In genomic region chr17:72470338-72471133, GRCh38 we compare ENCODE assay signal across 20 cellular contexts.
"Had no signal": no experiment of that assay in that cellular context is flagged by ENCODE, and none has a peak within 500 bp of the region (broad histone marks: within the 10 kb centered on the region; RNA-seq: fewer than 3 reads in every experiment).

No MANE protein-coding gene starts in this region.

- ATAC-seq: activated CD4-positive, alpha-beta T cell treated with anti-CD3 and anti-CD28 coated beads for 36 hours; activated CD8-positive, alpha-beta memory T cell treated with anti-CD3 and anti-CD28 coated beads, Interleukin-2, amount 10 ng/mL, durations not matched to agents 7 days and 5 days; activated naive CD8-positive, alpha-beta T cell treated with anti-CD3 and anti-CD28 coated beads, Interleukin-2, amount 50 U/mL, for 24 hours; heart right ventricle; left colon; lower lobe of right lung; pancreas; stimulated activated memory B cell treated with anti-CD40 and anti-IgM and Interleukin-4, amounts not matched to agents 10 μg/mL and 1 μg/mL and 100 μg/mL, for 72 hours; T-helper 17 cell had no signal

- H3K4me3 Mint-ChIP-seq: activated CD4-positive, alpha-beta memory T cell treated with anti-CD3 and anti-CD28 coated beads for 36 hours; activated CD4-positive, alpha-beta T cell treated with anti-CD3 and anti-CD28 coated beads for 36 hours; activated CD8-positive, alpha-beta memory T cell treated with anti-CD3 and anti-CD28 coated beads, Interleukin-2, amount 10 ng/mL, durations not matched to agents 7 days and 5 days; activated naive CD4-positive, alpha-beta T cell treated with anti-CD3 and anti-CD28 coated beads for 36 hours; activated naive CD8-positive, alpha-beta T cell treated with anti-CD3 and anti-CD28 coated beads, Interleukin-2, amount 50 U/mL, for 24 hours; naive B cell; neural progenitor cell; stimulated activated memory B cell treated with anti-CD40 and anti-IgM and Interleukin-4, amounts not matched to agents 10 μg/mL and 1 μg/mL and 100 μg/mL, for 72 hours; T-helper 17 cell had no signal

- H3K9me3 ChIP-seq: esophagus squamous epithelium, lower lobe of right lung, pancreas had no signal

- H3K4me1 ChIP-seq: ascending aorta, lower lobe of right lung, sigmoid colon had no signal

- H3K9ac ChIP-seq: neural progenitor cell had no signal

- H3K27ac ChIP-seq: ascending aorta, heart right ventricle, lower lobe of right lung, neural progenitor cell, pancreas, sigmoid colon had no signal

- H3K27ac Mint-ChIP-seq: activated CD4-positive, alpha-beta memory T cell treated with anti-CD3 and anti-CD28 coated beads for 36 hours; activated CD4-positive, alpha-beta T cell treated with anti-CD3 and anti-CD28 coated beads for 36 hours; activated CD8-positive, alpha-beta memory T cell treated with anti-CD3 and anti-CD28 coated beads, Interleukin-2, amount 10 ng/mL, durations not matched to agents 7 days and 5 days; activated naive CD4-positive, alpha-beta T cell treated with anti-CD3 and anti-CD28 coated beads for 36 hours; activated naive CD8-positive, alpha-beta T cell treated with anti-CD3 and anti-CD28 coated beads, Interleukin-2, amount 50 U/mL, for 24 hours; activated T-helper 2 cell treated with anti-CD3 and anti-CD28 coated beads, Interferon-gamma antibody, Interleukin-2, Interleukin-4, amounts not matched to agents 10 μg/mL and 5 μg/mL and 100 μg/mL, durations not matched to agents 14 hours and 24 hours and 36 hours; naive B cell; neural progenitor cell; stimulated activated memory B cell treated with anti-CD40 and anti-IgM and Interleukin-4, amounts not matched to agents 10 μg/mL and 1 μg/mL and 100 μg/mL, for 72 hours; T-helper 17 cell had no signal

- H3K36me3 Mint-ChIP-seq: activated CD4-positive, alpha-beta memory T cell treated with anti-CD3 and anti-CD28 coated beads for 36 hours; activated CD8-positive, alpha-beta memory T cell treated with anti-CD3 and anti-CD28 coated beads, Interleukin-2, amount 10 ng/mL, durations not matched to agents 7 days and 5 days; neural progenitor cell; stimulated activated memory B cell treated with anti-CD40 and anti-IgM and Interleukin-4, amounts not matched to agents 10 μg/mL and 1 μg/mL and 100 μg/mL, for 72 hours had no signal

- DNase-seq: activated CD4-positive, alpha-beta memory T cell treated with anti-CD3 and anti-CD28 coated beads for 36 hours; activated CD4-positive, alpha-beta T cell treated with anti-CD3 and anti-CD28 coated beads for 36 hours; activated CD8-positive, alpha-beta memory T cell treated with anti-CD3 and anti-CD28 coated beads, Interleukin-2, amount 10 ng/mL, durations not matched to agents 7 days and 5 days; activated naive CD4-positive, alpha-beta T cell treated with anti-CD3 and anti-CD28 coated beads for 36 hours; activated naive CD8-positive, alpha-beta T cell treated with anti-CD3 and anti-CD28 coated beads, Interleukin-2, amount 50 U/mL, for 24 hours; activated T-cell treated with anti-CD3 and anti-CD28 coated beads, Interleukin-2, amount 50 U/mL, for 1 hour; esophagus squamous epithelium; heart right ventricle; left colon; lower lobe of right lung; naive B cell; pancreas; sigmoid colon; stimulated activated CD4-positive, alpha-beta T cell treated with anti-CD3 and anti-CD28 coated beads, Interleukin-12 subunit alpha, Interleukin-12 subunit beta, amount 100 ng/mL, for 4 hours; stimulated activated CD4-positive, alpha-beta T cell treated with anti-CD3 and anti-CD28 coated beads, Interleukin-2, amount 100 ng/mL, for 24 hours; T-helper 17 cell had no signal

- H2AFZ ChIP-seq: neural progenitor cell had no signal

- H3K27me3 ChIP-seq: ascending aorta, esophagus squamous epithelium, neural progenitor cell, pancreas, sigmoid colon had no signal

- H3K27me3 Mint-ChIP-seq: activated CD8-positive, alpha-beta memory T cell treated with anti-CD3 and anti-CD28 coated beads, Interleukin-2, amount 10 ng/mL, durations not matched to agents 7 days and 5 days had no signal

- H3K4me3 ChIP-seq: ascending aorta, esophagus squamous epithelium, heart right ventricle, lower lobe of right lung, neural progenitor cell, pancreas, sigmoid colon had no signal

- H3K4me2 ChIP-seq: neural progenitor cell had no signal

- H3K4me1 Mint-ChIP-seq: activated CD4-positive, alpha-beta T cell treated with anti-CD3 and anti-CD28 coated beads for 36 hours; activated CD8-positive, alpha-beta memory T cell treated with anti-CD3 and anti-CD28 coated beads, Interleukin-2, amount 10 ng/mL, durations not matched to agents 7 days and 5 days; activated naive CD8-positive, alpha-beta T cell treated with anti-CD3 and anti-CD28 coated beads, Interleukin-2, amount 50 U/mL, for 24 hours; naive B cell; T-helper 17 cell had no signal

- H3K36me3 ChIP-seq: ascending aorta, esophagus squamous epithelium, heart right ventricle, lower lobe of right lung, neural progenitor cell, pancreas, sigmoid colon had no signal

- H3K9me3 Mint-ChIP-seq: activated T-helper 2 cell treated with anti-CD3 and anti-CD28 coated beads, Interferon-gamma antibody, Interleukin-2, Interleukin-4, amounts not matched to agents 10 μg/mL and 5 μg/mL and 100 μg/mL, durations not matched to agents 14 hours and 24 hours and 36 hours; stimulated activated memory B cell treated with anti-CD40 and anti-IgM and Interleukin-4, amounts not matched to agents 10 μg/mL and 1 μg/mL and 100 μg/mL, for 72 hours had no signal
